In genomic region chr2:113164930-113165585, GRCh38 we compare ENCODE assay signal across 20 cellular contexts. TPM values are rescaled to one million over a fixed set of nuclear protein-coding genes. Genes with fewer than 3 reads are reported as not detected.
DNase-seq lines count a peak whose midpoint lies in the region; ATAC-seq and TF ChIP-seq lines count a peak whose summit lies in the region.
"Had no signal": no experiment of that assay in that cellular context is flagged by ENCODE, and none has a peak within 500 bp of the region (broad histone marks: within the 10 kb centered on the region; RNA-seq: fewer than 3 reads in every experiment).

No MANE protein-coding gene starts in this region.

- H4K20me1 ChIP-seq in neural progenitor cell (ENCODE audit: low read depth) = no peaks in the 10 kb centered on the region

- ATAC-seq in HG02970 (IDR thresholded peaks at IDR 0.05; ENCODE audit: low FRiP score, unreplicated experiment) = no peak
- ATAC-seq: HCT116 had no signal

- H3K27ac Mint-ChIP-seq in CD8-positive, alpha-beta memory T cell = peak overlapping the region in 5 of 8 donors; percentile 1 to 93 (median 59)
- H3K27ac Mint-ChIP-seq in neural progenitor cell = peak overlapping the region; percentile 6
- H3K27ac Mint-ChIP-seq: B cell; T-helper 2 cell treated with Interferon-gamma antibody and Interleukin-4, amounts not matched to agents 5 μg/mL and 100 μg/mL, for 36 hours had no signal

- no peak overlapping the region for H2AFZ ChIP-seq in neural progenitor cell (replicated peaks)

- peak overlapping the region; percentile 45 for H3K4me2 ChIP-seq in neural progenitor cell

- no peak overlapping the region for H3K4me3 ChIP-seq in CD8-positive, alpha-beta memory T cell (ENCODE audit: low read length)
- H3K4me3 ChIP-seq in neural progenitor cell = no peak overlapping the region
- H3K4me3 ChIP-seq: ascending aorta, esophagus muscularis mucosa, vagina had no signal

- no peak overlapping the region for H3K4me3 Mint-ChIP-seq in CD8-positive, alpha-beta memory T cell
- H3K4me3 Mint-ChIP-seq in neural progenitor cell = peak overlapping the region; percentile 51
- H3K4me3 Mint-ChIP-seq: B cell; T-helper 2 cell treated with Interferon-gamma antibody and Interleukin-4, amounts not matched to agents 5 μg/mL and 100 μg/mL, for 36 hours had no signal

- no peaks in the 10 kb centered on the region for H3K27me3 Mint-ChIP-seq in CD8-positive, alpha-beta memory T cell
- H3K27me3 Mint-ChIP-seq in neural progenitor cell (ENCODE audit: insufficient read depth, low read depth) = peaks cover 10% of the 10 kb centered on the region
- H3K27me3 Mint-ChIP-seq: B cell had no signal

- TF ChIP-seq CTCF in neural progenitor cell (IDR thresholded peaks at IDR 0.05) = no peak

- no peaks in the 10 kb centered on the region for H3K36me3 Mint-ChIP-seq in CD8-positive, alpha-beta memory T cell
- no peaks in the 10 kb centered on the region for H3K36me3 Mint-ChIP-seq in neural progenitor cell

- CTCF ChIA-PET in CD8-positive, alpha-beta memory T cell (lab: Charles Lee) = interaction anchor here (0.9 to 4.7 kb wide), 6 partner anchors 9 to 39 kb away, joined by 3 to 32 read pairs (median 11); partner anchors contain the start of gene PSD4

- POLR2A ChIA-PET in CD8-positive, alpha-beta memory T cell (lab: Charles Lee) = interaction anchor here (1.0 to 2.8 kb wide), 2 partner anchors 8 to 9 kb away, joined by 3 to 13 read pairs; partner anchors contain the start of gene PSD4

- no peaks in the 10 kb centered on the region for H3K9me3 Mint-ChIP-seq in CD8-positive, alpha-beta memory T cell
- H3K9me3 Mint-ChIP-seq in neural progenitor cell = peaks cover 4% of the 10 kb centered on the region
- H3K9me3 Mint-ChIP-seq: T-helper 2 cell treated with Interferon-gamma antibody and Interleukin-4, amounts not matched to agents 5 μg/mL and 100 μg/mL, for 36 hours had no signal

- no peaks in the 10 kb centered on the region for H3K9me3 ChIP-seq in CD8-positive, alpha-beta memory T cell (ENCODE audit: low read length)
- H3K9me3 ChIP-seq in neural progenitor cell (ENCODE audit: low read depth) = no peaks in the 10 kb centered on the region
- H3K9me3 ChIP-seq: ascending aorta, esophagus muscularis mucosa, vagina had no signal

- no peak for DNase-seq in CD8-positive, alpha-beta memory T cell
- peak; percentile 7 for DNase-seq in NCI-H2029 treated with DMSO at 0.1 percent for 48 hours (lab: John Stamatoyannopoulos, UW)
- peak; percentile 62 for DNase-seq in iPS-NIHi11 (ENCODE audit: low spot score)
- DNase-seq in neural progenitor cell (ENCODE audit: low spot score) = peak; percentile 70
- DNase-seq in AML-193 (lab: John Stamatoyannopoulos, UW) = no peak
- no peak for DNase-seq in activated CD8-positive, alpha-beta memory T cell treated with anti-CD3 and anti-CD28 coated beads, Interleukin-2, amount 50 U/mL, for 4 hours
- DNase-seq in NCI-H774 (lab: John Stamatoyannopoulos, UW) = no peak
- DNase-seq: activated CD4-positive, alpha-beta T cell treated with anti-CD3 and anti-CD28 coated beads, Interleukin-2, amount 50 U/mL, for 1 hour; dermis blood vessel endothelial cell; IMR-90; NCI-H2227 treated with DMSO at 0.1 percent for 48 hours; SIG-M5; stimulated activated CD4-positive, alpha-beta T cell treated with anti-CD3 and anti-CD28 coated beads, Interleukin-4, amount 100 ng/mL, for 4 hours had no signal

- H3K4me1 ChIP-seq in CD8-positive, alpha-beta memory T cell (ENCODE audit: insufficient read depth, low read length) = peaks cover 47% of the 10 kb centered on the region
- peaks cover 11% of the 10 kb centered on the region for H3K4me1 ChIP-seq in neural progenitor cell
- H3K4me1 ChIP-seq: ascending aorta, esophagus muscularis mucosa, vagina had no signal

- H3K36me3 ChIP-seq in CD8-positive, alpha-beta memory T cell (ENCODE audit: insufficient read depth, low read length) = no peaks in the 10 kb centered on the region
- H3K36me3 ChIP-seq in neural progenitor cell = no peaks in the 10 kb centered on the region
- H3K36me3 ChIP-seq: ascending aorta, esophagus muscularis mucosa, vagina had no signal

- peaks cover 44 to 63% (median 63%) of the 10 kb centered on the region in 3 donors for H3K4me1 Mint-ChIP-seq in CD8-positive, alpha-beta memory T cell
- peaks cover 29% of the 10 kb centered on the region for H3K4me1 Mint-ChIP-seq in neural progenitor cell

- no peaks in the 10 kb centered on the region for H3K79me2 ChIP-seq in neural progenitor cell (ENCODE audit: low read depth)

- no peaks in the 10 kb centered on the region for H3F3A ChIP-seq in neural progenitor cell (ENCODE audit: low read depth)

- H3K27me3 ChIP-seq in CD8-positive, alpha-beta memory T cell (ENCODE audit: insufficient read depth, low read length, poor library complexity, severe bottlenecking) = no peaks in the 10 kb centered on the region
- peaks cover 4% of the 10 kb centered on the region for H3K27me3 ChIP-seq in neural progenitor cell
- H3K27me3 ChIP-seq: ascending aorta, esophagus muscularis mucosa, vagina had no signal

- H3K27ac ChIP-seq in CD8-positive, alpha-beta memory T cell (ENCODE audit: low read depth, low read length) = no peak overlapping the region
- H3K27ac ChIP-seq in neural progenitor cell = no peak overlapping the region
- H3K27ac ChIP-seq: ascending aorta, esophagus muscularis mucosa, vagina had no signal

- no peak overlapping the region for H3K9ac ChIP-seq in neural progenitor cell

RNA-seq across cellular contexts. Expression of gene PSD4, which starts 8.7 kb away (rescaled TPM):
- 100 to 1,000 TPM; 192 to 193 TPM for total RNA-seq in CD8-positive, alpha-beta memory T cell
- 42.1 TPM for polyA plus RNA-seq in CD8-positive, alpha-beta memory T cell
- total RNA-seq in neural progenitor cell (ENCODE audit: low replicate concordance) = 0.02 and 0.87 TPM in 2 replicates

RNA-seq across cellular contexts. Expression of gene IL1RN, which starts 37.7 kb away (rescaled TPM):
- total RNA-seq in CD8-positive, alpha-beta memory T cell = 1 to 10 TPM; 1.2 to 2.3 TPM
- not detected for polyA plus RNA-seq in CD8-positive, alpha-beta memory T cell
- not detected in 2 replicates for total RNA-seq in neural progenitor cell (ENCODE audit: low replicate concordance)
- total RNA-seq: ascending aorta, B cell, IMR-90 had no signal
- polyA plus RNA-seq: IMR-90 had no signal

Comparison
In these comparisons a context has a peak if more than half of its experiments do, and no peak if none do; other contexts are left out.
1. DNase-seq: peak in NCI-H2029 treated with DMSO at 0.1 percent for 48 hours (single experiment), iPS-NIHi11 (single experiment) and neural progenitor cell (single experiment); none in CD8-positive, alpha-beta memory T cell (0 of 5), AML-193 (0 of 2), activated CD8-positive, alpha-beta memory T cell treated with anti-CD3 and anti-CD28 coated beads, Interleukin-2, amount 50 U/mL, for 4 hours (single experiment) and NCI-H774 (single experiment).
2. RNA of gene PSD4, which starts 8.7 kb away (total RNA-seq): 192 to 193 TPM in CD8-positive, alpha-beta memory T cell; 0.02 to 0.87 TPM in neural progenitor cell; every median in the first group is over 100 times any median in the second.